In the genomic region with DNA sequence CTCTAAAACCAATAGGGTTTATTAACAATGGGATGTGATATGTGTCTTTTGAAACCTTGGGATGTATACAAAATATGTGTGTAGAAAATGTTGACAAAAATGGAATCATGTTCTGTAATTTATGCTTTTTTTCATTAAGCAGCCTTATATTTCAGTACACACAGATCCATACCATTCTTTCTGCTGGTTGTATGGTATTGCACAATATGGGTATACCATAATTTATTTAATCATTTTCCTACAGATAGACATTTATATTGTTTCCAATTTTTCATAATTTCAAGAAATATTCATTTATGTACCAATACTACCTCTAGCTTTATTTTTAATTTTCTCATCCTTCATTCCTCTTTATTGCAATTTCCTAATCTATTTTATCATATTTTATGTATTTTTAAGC, we compare ENCODE assay signal across 27 cellular contexts.
"Had no signal": no experiment of that assay in that cellular context is flagged by ENCODE, and none has a peak within 500 bp of the region (broad histone marks: within the 10 kb centered on the region; RNA-seq: fewer than 3 reads in every experiment).

No MANE protein-coding gene starts in this region.

- H3K36me3 ChIP-seq: stomach, suprapubic skin, thoracic aorta, thyroid gland, tibial artery, tibial nerve, transverse colon, upper lobe of left lung, upper lobe of right lung, uterus, vagina had no signal

- DNase-seq: stimulated activated CD4-positive, alpha-beta T cell treated with anti-CD3 and anti-CD28 coated beads, Interleukin-2, amount 100 ng/mL, for 48 hours; stimulated activated CD4-positive, alpha-beta T cell treated with anti-CD3 and anti-CD28 coated beads, Interleukin-4, amount 100 ng/mL, for 1 hour; stimulated activated CD4-positive, alpha-beta T cell treated with anti-CD3 and anti-CD28 coated beads, Interleukin-4, amount 100 ng/mL, for 24 hours; stimulated activated CD4-positive, alpha-beta T cell treated with anti-CD3 and anti-CD28 coated beads, Interleukin-4, amount 100 ng/mL, for 4 hours; stimulated activated CD8-positive, alpha-beta memory T cell treated with anti-CD3 and anti-CD28 coated beads, Interleukin-4, amount 100 ng/mL, for 48 hours; stimulated activated naive B cell treated with anti-CD40 and anti-IgM and Interleukin-4, amounts not matched to agents 10 μg/mL and 1 μg/mL and 100 μg/mL, for 72 hours; stimulated activated naive CD4-positive, alpha-beta T cell; stimulated activated naive CD4-positive, alpha-beta T cell treated with Interleukin-2 at 50 U/mL for 16 hours; stimulated activated naive CD8-positive, alpha-beta T cell treated with anti-CD3 and anti-CD28 coated beads, Interleukin-15, amount 100 ng/mL, for 72 hours; stimulated activated naive CD8-positive, alpha-beta T cell treated with anti-CD3 and anti-CD28 coated beads, Interleukin-15, Interleukin-2, amounts not matched to agents 100 U/mL and 50 U/mL, for 24 hours; stomach; substantia nigra; testis; thyroid gland; tibial artery; transverse colon; trophoblast cell; upper lobe of left lung; upper lobe of right lung; uterus had no signal

- H3K9me3 ChIP-seq: stomach, suprapubic skin, testis, thoracic aorta, thyroid gland, tibial artery, tibial nerve, transverse colon, upper lobe of left lung, upper lobe of right lung, uterus, vagina had no signal

- H3K27ac ChIP-seq: stomach, suprapubic skin, testis, thoracic aorta, thyroid gland, tibial artery, tibial nerve, transverse colon, upper lobe of left lung, upper lobe of right lung, uterus, vagina had no signal

- ATAC-seq: stimulated activated effector memory CD8-positive, alpha-beta T cell treated with anti-CD3 and anti-CD28 coated beads, Interleukin-12 subunit alpha, Interleukin-12 subunit beta, amount 100 ng/mL, for 72 hours; stimulated activated memory B cell treated with anti-CD40 and anti-IgM and Interleukin-4, amounts not matched to agents 10 μg/mL and 1 μg/mL and 100 μg/mL, for 72 hours; stimulated activated naive B cell treated with anti-CD40 and anti-IgM and Interleukin-4, amounts not matched to agents 10 μg/mL and 1 μg/mL and 100 μg/mL, for 72 hours; stimulated activated naive CD8-positive, alpha-beta T cell treated with anti-CD3 and anti-CD28 coated beads, Interleukin-15, amount 100 ng/mL, for 72 hours; stimulated activated naive CD8-positive, alpha-beta T cell treated with anti-CD3 and anti-CD28 coated beads, Interleukin-15, Interleukin-2, amounts not matched to agents 100 U/mL and 50 U/mL, for 24 hours; upper lobe of right lung had no signal

- H3K27me3 ChIP-seq: stomach, suprapubic skin, testis, thyroid gland, tibial artery, tibial nerve, transverse colon, upper lobe of left lung, upper lobe of right lung, uterus, vagina had no signal

- H3K4me1 ChIP-seq: suprapubic skin, testis, thyroid gland, tibial nerve, upper lobe of left lung, upper lobe of right lung, uterus, vagina had no signal

- FAIRE-seq: urothelium cell line had no signal

- H3K4me3 ChIP-seq: stomach, suprapubic skin, testis, thoracic aorta, thyroid gland, tibial artery, tibial nerve, transverse colon, upper lobe of left lung, upper lobe of right lung, uterus, vagina had no signal
